8 cellular contexts compared by ENCODE assay signal in genomic region chr15:91853968-91854943, GRCh38. TPM values are rescaled to one million over a fixed set of nuclear protein-coding genes. Genes with fewer than 3 reads are reported as not detected.
DNase-seq lines count a peak whose midpoint lies in the region; ATAC-seq, FAIRE-seq and TF ChIP-seq lines count a peak whose summit lies in the region.

No MANE protein-coding gene starts in this region.

- H3K4me1 ChIP-seq in ES-I3 (ENCODE audit: insufficient read depth, low read length) (no peaks in the 10 kb centered on the region), esophagus muscularis mucosa (peaks cover 44 to 55% (median 49%) of the 10 kb centered on the region in 4 donors), suprapubic skin (peaks cover 43% of the 10 kb centered on the region)

- TF ChIP-seq EP300 in esophagus muscularis mucosa (IDR thresholded peaks at IDR 0.05) (no peak), suprapubic skin (IDR thresholded peaks at IDR 0.05) (no peak)

- no peaks in the 10 kb centered on the region; the same call in 1 of the 2 replicates for H3K36me3 ChIP-seq in ES-I3 (ENCODE audit: insufficient read depth, low read length)
- H3K36me3 ChIP-seq in esophagus muscularis mucosa: peaks cover 0 to 3% (median 0%) of the 10 kb centered on the region in 4 donors
- no peaks in the 10 kb centered on the region for H3K36me3 ChIP-seq in suprapubic skin

- H3K27me3 ChIP-seq in esophagus muscularis mucosa (no peaks in the 10 kb centered on the region), suprapubic skin (no peaks in the 10 kb centered on the region)

- intact Hi-C loops in esophagus muscularis mucosa (cut with DNase I): loop anchor here (5.0 kb wide), 3 partner anchors 73 to 223 kb away; no protein-coding TSS in a partner anchor

- H3K9ac ChIP-seq in ES-I3 (ENCODE audit: low read depth, low read length): peak overlapping the region; percentile 78; the same call in 1 of the 2 replicates

- DNase-seq in NCI-H526 treated with DMSO at 0.1 percent for 48 hours (lab: John Stamatoyannopoulos, UW): peak; percentile 56
- peak; percentile 59 for DNase-seq in activated T-cell treated with anti-CD3 and anti-CD28 coated beads, Interleukin-2, amount 50 U/mL, for 1 hour
- DNase-seq in esophagus muscularis mucosa (ENCODE audit: extremely low spot score): peak; percentile 91
- peak; percentile 29 for DNase-seq in mucosa of gallbladder (ENCODE audit: low spot score)
- DNase-seq in suprapubic skin (ENCODE audit: low spot score in 2 of 2): peak in 1 of 2 donors; percentile 74
- DNase-seq in RCC 7860 (ENCODE audit: low spot score): no peak

- FAIRE-seq in RCC 7860 (lab: Jason Lieb, UNC): no peak

- no peak for ATAC-seq in GM19395 (IDR thresholded peaks at IDR 0.05; ENCODE audit: unreplicated experiment)

- TF ChIP-seq POLR2A in esophagus muscularis mucosa (IDR thresholded peaks at IDR 0.05; ENCODE audit: low read depth) (no peak), suprapubic skin (IDR thresholded peaks at IDR 0.05) (no peak)

- peak overlapping the region; percentile 87 to 96 (median 96) for H3K27ac ChIP-seq in esophagus muscularis mucosa (replicated peaks in 1 of 4)
- H3K27ac ChIP-seq in suprapubic skin: peak overlapping the region; percentile 92

- peak overlapping the region; percentile 79 to 87 (median 82) for H3K4me3 ChIP-seq in esophagus muscularis mucosa
- peak overlapping the region; percentile 69 for H3K4me3 ChIP-seq in suprapubic skin

- TF ChIP-seq CTCF in esophagus muscularis mucosa (IDR thresholded peaks at IDR 0.05) (peak; percentile 18 to 44 (median 22)), suprapubic skin (IDR thresholded peaks at IDR 0.05) (peak in 1 of 2 donors; percentile 19)

- H3K9me3 ChIP-seq in ES-I3 (ENCODE audit: control insufficient read depth, insufficient read depth, low read length) (no peaks in the 10 kb centered on the region), esophagus muscularis mucosa (no peaks in the 10 kb centered on the region), suprapubic skin (no peaks in the 10 kb centered on the region)

- 9% methylated on average over 52 of the region's 66 CpGs for WGBS in esophagus muscularis mucosa
- 8% methylated on average over 29 of the region's 66 CpGs for WGBS in suprapubic skin

RNA-seq across cellular contexts. Expression of gene SLCO3A1, which starts 0.7 kb away (rescaled TPM):
- total RNA-seq in esophagus muscularis mucosa (10 to 100 TPM in 3 of 4 donors, 1 to 10 TPM in 1; 5.6 to 17.5 (median 12.3) TPM), mucosa of gallbladder (34.2 TPM), suprapubic skin (100 to 1,000 TPM in 1 of 4 donors, 10 to 100 TPM in 3; 29.0 to 131 (median 44.6) TPM)
